ENCODE assay signal across 9 cellular contexts in genomic region chr19:54473071-54473941, GRCh38. TPM values are rescaled to one million over a fixed set of nuclear protein-coding genes. Genes with fewer than 3 reads are reported as not detected.
A peak's percentile ranks its signal among the peaks of the same experiment; 100 is the strongest.
DNase-seq lines count a peak whose midpoint lies in the region; ATAC-seq and TF ChIP-seq lines count a peak whose summit lies in the region.
"Had no signal": no experiment of that assay in that cellular context is flagged by ENCODE, and none has a peak within 500 bp of the region (broad histone marks: within the 10 kb centered on the region; RNA-seq: fewer than 3 reads in every experiment).

TSS of gene CDC42EP5 (minus strand) at chr19:54473296. CDS start at chr19:54465547, 7,749 bp downstream.

- H3K4me3 ChIP-seq in SK-N-SH (ENCODE audit: low read depth in 2 of 2, low read length in 1 of 2) (peak within 1 kb of the TSS; percentile 48 to 62; a peak in 3 of 4 replicates), fibroblast of pulmonary artery (replicated peaks; ENCODE audit: low read depth, low read length) (peak within 1 kb of the TSS; percentile 75)

- POLR2A ChIA-PET in SK-N-SH (lab: Yijun Ruan, JAX): no interaction called here

- no peaks in the 10 kb centered on the region for H3K9me2 ChIP-seq in SK-N-SH

- no peaks in the 10 kb centered on the region; a peak in 1 of 4 replicates for H3K4me1 ChIP-seq in SK-N-SH (ENCODE audit: control insufficient read depth in 1 of 2, insufficient read depth in 2 of 2, low read depth in 1 of 2, low read length in 1 of 2)

- peak within 1 kb of the TSS; percentile 41 to 52; a peak in 2 of 4 replicates for H3K27ac ChIP-seq in SK-N-SH (ENCODE audit: low read depth in 2 of 2, low read length in 1 of 2)

- intact Hi-C loops in CD14-positive monocyte (cut with micrococcal nuclease): loop anchor here in 1 of 2 donors (10.0 kb wide), 2 partner anchors 121 to 201 kb away; partner anchors contain the start of gene LILRA1

- peaks cover 33% of the 10 kb centered on the region for H3K27me3 ChIP-seq in SK-N-SH (ENCODE audit: insufficient read depth)

- H3K27ac Mint-ChIP-seq in neural crest cell (ENCODE audit: unreplicated experiment): no peak within 1 kb of the TSS
- no peak within 1 kb of the TSS for H3K27ac Mint-ChIP-seq in activated naive CD4-positive, alpha-beta T cell treated with anti-CD3 and anti-CD28 coated beads, Interleukin-2, amount 10 ng/mL, durations not matched to agents 7 days and 5 days
- peak within 1 kb of the TSS in 1 of 7 donors; percentile 18 for H3K27ac Mint-ChIP-seq in CD14-positive monocyte

- no peaks in the 10 kb centered on the region for H3K9me3 ChIP-seq in SK-N-SH

- peak within 1 kb of the TSS; percentile 57; the same call in 1 of the 2 replicates for H3K9ac ChIP-seq in SK-N-SH

- WGBS in SK-N-SH (ENCODE audit: low lambda C conversion rate): 7% methylated on average over 11 of the region's 14 CpGs

- H3F3A ChIP-seq in SK-N-SH (replicated peaks; ENCODE audit: insufficient read depth): peaks cover 17% of the 10 kb centered on the region

- no peak for TF ChIP-seq RAD21 in SK-N-SH (IDR thresholded peaks at IDR 0.05; ENCODE audit: low read length)

- peaks cover 29% of the 10 kb centered on the region for H3K4me1 Mint-ChIP-seq in neural crest cell
- H3K4me1 Mint-ChIP-seq in activated naive CD4-positive, alpha-beta T cell treated with anti-CD3 and anti-CD28 coated beads, Interleukin-2, amount 10 ng/mL, durations not matched to agents 7 days and 5 days: peaks cover 8% of the 10 kb centered on the region
- H3K4me1 Mint-ChIP-seq in CD14-positive monocyte: peaks cover 13% of the 10 kb centered on the region

- H3K79me2 ChIP-seq in SK-N-SH (ENCODE audit: insufficient read depth): no peaks in the 10 kb centered on the region

- no peaks in the 10 kb centered on the region for H3K36me3 ChIP-seq in SK-N-SH (replicated peaks in 1 of 2; ENCODE audit: control insufficient read depth in 1 of 2, insufficient read depth in 2 of 2, low read length in 1 of 2)

- H3K9me3 Mint-ChIP-seq in neural crest cell (no peaks in the 10 kb centered on the region), CD14-positive monocyte (peaks cover 0 to 30% (median 16%) of the 10 kb centered on the region in 7 donors)
- H3K9me3 Mint-ChIP-seq in activated naive CD4-positive, alpha-beta T cell treated with anti-CD3 and anti-CD28 coated beads, Interleukin-2, amount 10 ng/mL, durations not matched to agents 7 days and 5 days: no peaks in the 10 kb centered on the region

- H3K36me3 Mint-ChIP-seq in neural crest cell (ENCODE audit: low read depth) (no peaks in the 10 kb centered on the region), CD14-positive monocyte (peaks cover 0 to 3% of the 10 kb centered on the region in 2 donors)
- no peaks in the 10 kb centered on the region for H3K36me3 Mint-ChIP-seq in activated naive CD4-positive, alpha-beta T cell treated with anti-CD3 and anti-CD28 coated beads, Interleukin-2, amount 10 ng/mL, durations not matched to agents 7 days and 5 days

- ATAC-seq in HG03097 (IDR thresholded peaks at IDR 0.05; ENCODE audit: low FRiP score, unreplicated experiment): no peak

- H3K27me3 Mint-ChIP-seq in neural crest cell (ENCODE audit: low read depth): peaks cover 54% of the 10 kb centered on the region
- H3K27me3 Mint-ChIP-seq in activated naive CD4-positive, alpha-beta T cell treated with anti-CD3 and anti-CD28 coated beads, Interleukin-2, amount 10 ng/mL, durations not matched to agents 7 days and 5 days: peaks cover 73% of the 10 kb centered on the region
- peaks cover 84 to 91% (median 88%) of the 10 kb centered on the region in 3 donors for H3K27me3 Mint-ChIP-seq in CD14-positive monocyte (ENCODE audit: low read depth in 3 of 3)

- TF ChIP-seq CTCF in SK-N-SH (IDR thresholded peaks at IDR 0.05) (0 out of 2 replicates have a peak, but pooled peaks have one; percentile 7), fibroblast of pulmonary artery (IDR thresholded peaks at IDR 0.05; ENCODE audit: low read length, missing control alignments) (no peak), neural crest cell (conservative IDR thresholded peaks at IDR 0.05) (no peak), CD14-positive monocyte (IDR thresholded peaks at IDR 0.05) (no peak)

- H3K4me3 Mint-ChIP-seq in neural crest cell (peak within 1 kb of the TSS; percentile 54), CD14-positive monocyte (peak within 1 kb of the TSS in 1 of 2 donors; percentile 86)
- H3K4me3 Mint-ChIP-seq in activated naive CD4-positive, alpha-beta T cell treated with anti-CD3 and anti-CD28 coated beads, Interleukin-2, amount 10 ng/mL, durations not matched to agents 7 days and 5 days: no peak within 1 kb of the TSS

- H4K20me1 ChIP-seq in SK-N-SH (ENCODE audit: insufficient read depth): no peaks in the 10 kb centered on the region

- CTCF ChIA-PET in SK-N-SH (lab: Yijun Ruan, JAX): interaction anchor here (0.7 kb wide), 1 partner anchor 8 kb away, joined by 3 read pairs; no protein-coding TSS in a partner anchor
- CTCF ChIA-PET in activated naive CD4-positive, alpha-beta T cell treated with anti-CD3 and anti-CD28 coated beads, Interleukin-2, amount 10 ng/mL, durations not matched to agents 7 days and 5 days (lab: Charles Lee): interaction anchor here (1.9 kb wide), 1 partner anchor 202 kb away, joined by 10 read pairs; no protein-coding TSS in a partner anchor

- DNase-seq in EH (ENCODE audit: low read depth) (peak; percentile 91), SK-N-SH (peak; percentile 60), fibroblast of pulmonary artery (ENCODE audit: low read depth) (peak; percentile 90), neural crest cell (ENCODE audit: low read depth, low spot score) (peak; percentile 33), cerebellum (ENCODE audit: low spot score) (no peak), CD14-positive monocyte (ENCODE audit: low spot score) (no peak)
- no peak for DNase-seq in activated naive CD4-positive, alpha-beta T cell treated with anti-CD3 and anti-CD28 coated beads, Interleukin-2, amount 10 ng/mL, durations not matched to agents 7 days and 5 days

- H2AFZ ChIP-seq in SK-N-SH (ENCODE audit: low read depth): peak within 1 kb of the TSS; percentile 93

- no peak for TF ChIP-seq EP300 in SK-N-SH (IDR thresholded peaks at IDR 0.05; ENCODE audit: borderline replicate concordance in 1 of 2, low read depth in 1 of 2, low read length in 1 of 2)

- H3K4me2 ChIP-seq in SK-N-SH: peak within 1 kb of the TSS; percentile 87

TF ChIP-seq in SK-N-SH, 30 proteins besides CTCF, POLR2A, EP300 and RAD21:
- peak; percentile 55; the same call in 1 of the 2 replicates for TF ChIP-seq ELF1 (IDR thresholded peaks at IDR 0.05)
- peak; percentile 92 for TF ChIP-seq TCF12 (IDR thresholded peaks at IDR 0.05)
- 0 out of 2 replicates have a peak, but pooled peaks have one; percentile 30 for TF ChIP-seq REST (IDR thresholded peaks at IDR 0.05; ENCODE audit: low read depth, low read length)
- 0 out of 2 replicates have a peak, but pooled peaks have one; percentile 26 for TF ChIP-seq MAX (IDR thresholded peaks at IDR 0.05; ENCODE audit: low read depth)
- TF ChIP-seq IRF3 (IDR thresholded peaks at IDR 0.05; ENCODE audit: low read depth, low read length): no peak
- no peak for TF ChIP-seq EZH2phosphoT487 (IDR thresholded peaks at IDR 0.05; ENCODE audit: borderline replicate concordance, low read depth)
- 0 out of 2 replicates have a peak, but pooled peaks have one; percentile 69 for TF ChIP-seq SIN3A (IDR thresholded peaks at IDR 0.05; ENCODE audit: borderline replicate concordance, low read depth, low read length)
TF ChIP-seq in SK-N-SH: peak in this region for 5.

RNA-seq across cellular contexts. Expression of gene CDC42EP5, which starts in this region (rescaled TPM):
- 10.8 and 13.5 TPM in 2 replicates for polyA plus RNA-seq in SK-N-SH (2012; rRNA removed)
- 7.7 and 10.3 TPM in 2 replicates for polyA plus RNA-seq in SK-N-SH (2012; cell fraction: cytosol; rRNA removed)
- 6.2 and 17.8 TPM in 2 replicates for polyA plus RNA-seq in SK-N-SH (2012; cell fraction: nucleus; rRNA removed)
- 6.7 and 7.7 TPM in 2 replicates for total RNA-seq in neural crest cell
- 3.9 TPM for total RNA-seq in cerebellum
- polyA plus RNA-seq in CD14-positive monocyte: not detected
- total RNA-seq: mononuclear cell had no signal

Comparison
In these comparisons a context has a peak if more than half of its experiments do, and no peak if none do; other contexts are left out.
1. RNA of gene CDC42EP5 (polyA plus RNA-seq): 6.2 to 17.8 TPM in SK-N-SH; not detected in CD14-positive monocyte; every median in the first group is over 4 times any median in the second.
2. DNase-seq: peak in EH (single experiment), SK-N-SH (single experiment), fibroblast of pulmonary artery (single experiment) and neural crest cell (single experiment); none in cerebellum (single experiment), activated naive CD4-positive, alpha-beta T cell treated with anti-CD3 and anti-CD28 coated beads, Interleukin-2, amount 10 ng/mL, durations not matched to agents 7 days and 5 days (single experiment) and CD14-positive monocyte (single experiment).